18 cellular contexts compared by ENCODE assay signal in genomic region chr16:79629003-79629402, GRCh38. TPM values are rescaled to one million over a fixed set of nuclear protein-coding genes. Genes with fewer than 3 reads are reported as not detected.
DNase-seq lines count a peak whose midpoint lies in the region; ATAC-seq and TF ChIP-seq lines count a peak whose summit lies in the region.
"Had no signal": no experiment of that assay in that cellular context is flagged by ENCODE, and none has a peak within 500 bp of the region (broad histone marks: within the 10 kb centered on the region; RNA-seq: fewer than 3 reads in every experiment).

No MANE protein-coding gene starts in this region.

- H3K9me3 Mint-ChIP-seq in activated CD4-positive, alpha-beta T cell treated with anti-CD3 and anti-CD28 coated beads, Interleukin-2, amount 10 ng/mL, durations not matched to agents 7 days and 5 days = peaks cover 2% of the 10 kb centered on the region
- peaks cover 12% of the 10 kb centered on the region for H3K9me3 Mint-ChIP-seq in activated T-helper 2 cell treated with anti-CD3 and anti-CD28 coated beads, Interferon-gamma antibody, Interleukin-2, Interleukin-4, amounts not matched to agents 10 μg/mL and 5 μg/mL and 100 μg/mL, durations not matched to agents 14 hours and 24 hours and 36 hours
- no peaks in the 10 kb centered on the region for H3K9me3 Mint-ChIP-seq in natural killer cell treated with Interleukin-12 subunit alpha and Interleukin-12 subunit beta and Interleukin-15 and Interleukin-18, amount 100 ng/mL, for 72 hours

- peaks cover 22% of the 10 kb centered on the region for H3K4me1 ChIP-seq in Loucy (ENCODE audit: insufficient read depth, low read length, poor library complexity, severe bottlenecking)
- H3K4me1 ChIP-seq: BE2C, Peyer's patch, prostate gland, upper lobe of left lung had no signal

- no peaks in the 10 kb centered on the region for H3K36me3 ChIP-seq in Loucy (ENCODE audit: insufficient read depth, low read length)
- H3K36me3 ChIP-seq: BE2C, Peyer's patch, prostate gland, SJCRH30, upper lobe of left lung had no signal

- H3K9me3 ChIP-seq in Loucy (ENCODE audit: insufficient read depth, low read depth, low read length) = no peaks in the 10 kb centered on the region
- H3K9me3 ChIP-seq: BE2C, Peyer's patch, prostate gland, SJCRH30, upper lobe of left lung had no signal

- peak overlapping the region; percentile 66 for H3K4me2 ChIP-seq in Loucy (ENCODE audit: low read depth, low read length, poor library complexity, severe bottlenecking)

- peaks cover 2% of the 10 kb centered on the region; the same call in 1 of the 2 replicates for H3F3A ChIP-seq in Loucy (ENCODE audit: low read depth)

- no peaks in the 10 kb centered on the region for H3K27me3 ChIP-seq in Loucy (ENCODE audit: insufficient read depth, low read length, poor library complexity, severe bottlenecking)
- H3K27me3 ChIP-seq: BE2C, Peyer's patch, SJCRH30, upper lobe of left lung had no signal

- DNase-seq in activated CD4-positive, alpha-beta T cell treated with anti-CD3 and anti-CD28 coated beads, Interleukin-2, amount 10 ng/mL, durations not matched to agents 7 days and 5 days = no peak
- no peak for DNase-seq in activated CD4-positive, alpha-beta T cell treated with anti-CD3 and anti-CD28 coated beads, Interleukin-2, amount 50 U/mL, for 48 hours
- DNase-seq in activated T-helper 2 cell treated with anti-CD3 and anti-CD28 coated beads, Interferon-gamma antibody, Interleukin-2, Interleukin-4, amounts not matched to agents 10 μg/mL and 5 μg/mL and 100 μg/mL, durations not matched to agents 14 hours and 24 hours and 36 hours (ENCODE audit: low spot score) = no peak
- DNase-seq in natural killer cell treated with Interleukin-12 subunit alpha and Interleukin-12 subunit beta and Interleukin-15 and Interleukin-18, amount 100 ng/mL, for 72 hours (ENCODE audit: low spot score) = no peak
- no peak for DNase-seq in cerebellar nuclear complex (lab: John Stamatoyannopoulos, UW)
- DNase-seq in NK-92 (lab: John Stamatoyannopoulos, UW; ENCODE audit: unreplicated experiment) = no peak
- DNase-seq: activated CD4-positive, alpha-beta T cell treated with anti-CD3 and anti-CD28 coated beads, Interleukin-2, amount 50 U/mL, for 1 hour; activated naive CD4-positive, alpha-beta T cell treated with anti-CD3 and anti-CD28 coated beads, Interleukin-2, amount 50 U/mL, for 16 hours; BE2C; COR-L47; DND-41; NCI-H524 treated with DMSO at 0.1 percent for 48 hours; Peyer's patch; upper lobe of left lung had no signal

- no peak overlapping the region for H3K9ac ChIP-seq in Loucy (ENCODE audit: low read depth, low read length, poor library complexity, severe bottlenecking)

- H3K4me1 Mint-ChIP-seq in activated CD4-positive, alpha-beta T cell treated with anti-CD3 and anti-CD28 coated beads, Interleukin-2, amount 10 ng/mL, durations not matched to agents 7 days and 5 days = peaks cover 41% of the 10 kb centered on the region
- H3K4me1 Mint-ChIP-seq in activated T-helper 2 cell treated with anti-CD3 and anti-CD28 coated beads, Interferon-gamma antibody, Interleukin-2, Interleukin-4, amounts not matched to agents 10 μg/mL and 5 μg/mL and 100 μg/mL, durations not matched to agents 14 hours and 24 hours and 36 hours (ENCODE audit: low read depth) = peaks cover 56% of the 10 kb centered on the region
- peaks cover 39 to 71% of the 10 kb centered on the region in 2 donors for H3K4me1 Mint-ChIP-seq in natural killer cell treated with Interleukin-12 subunit alpha and Interleukin-12 subunit beta and Interleukin-15 and Interleukin-18, amount 100 ng/mL, for 72 hours (ENCODE audit: low read depth in 2 of 2)

- no peak overlapping the region for H3K4me3 ChIP-seq in Loucy (ENCODE audit: low read length, poor library complexity, severe bottlenecking)
- H3K4me3 ChIP-seq: Peyer's patch, prostate gland, SJCRH30, upper lobe of left lung had no signal

- H3K9me2 ChIP-seq in Loucy (replicated peaks; ENCODE audit: low read depth, low read length) = no peaks in the 10 kb centered on the region

- H3K27ac Mint-ChIP-seq in activated CD4-positive, alpha-beta T cell treated with anti-CD3 and anti-CD28 coated beads, Interleukin-2, amount 10 ng/mL, durations not matched to agents 7 days and 5 days = peak overlapping the region; percentile 28
- peak overlapping the region; percentile 86 for H3K27ac Mint-ChIP-seq in activated T-helper 2 cell treated with anti-CD3 and anti-CD28 coated beads, Interferon-gamma antibody, Interleukin-2, Interleukin-4, amounts not matched to agents 10 μg/mL and 5 μg/mL and 100 μg/mL, durations not matched to agents 14 hours and 24 hours and 36 hours
- H3K27ac Mint-ChIP-seq in natural killer cell treated with Interleukin-12 subunit alpha and Interleukin-12 subunit beta and Interleukin-15 and Interleukin-18, amount 100 ng/mL, for 72 hours = peak overlapping the region; percentile 77 to 85

- TF ChIP-seq CTCF in Loucy (conservative IDR thresholded peaks at IDR 0.05; ENCODE audit: low read length) = no peak

- CTCF ChIA-PET in activated CD4-positive, alpha-beta T cell treated with anti-CD3 and anti-CD28 coated beads, Interleukin-2, amount 10 ng/mL, durations not matched to agents 7 days and 5 days (lab: Charles Lee) = interaction anchor here (1.0 to 2.4 kb wide), 4 partner anchors 9 to 212 kb away, joined by 3 to 10 read pairs (median 4); no protein-coding TSS in a partner anchor

- H4K20me1 ChIP-seq in Loucy (ENCODE audit: insufficient read depth, low read length, poor library complexity, severe bottlenecking) = no peaks in the 10 kb centered on the region

- no peaks in the 10 kb centered on the region for H3K36me3 Mint-ChIP-seq in activated CD4-positive, alpha-beta T cell treated with anti-CD3 and anti-CD28 coated beads, Interleukin-2, amount 10 ng/mL, durations not matched to agents 7 days and 5 days (ENCODE audit: low read depth)
- H3K36me3 Mint-ChIP-seq in activated T-helper 2 cell treated with anti-CD3 and anti-CD28 coated beads, Interferon-gamma antibody, Interleukin-2, Interleukin-4, amounts not matched to agents 10 μg/mL and 5 μg/mL and 100 μg/mL, durations not matched to agents 14 hours and 24 hours and 36 hours (ENCODE audit: low read depth) = peaks cover 2% of the 10 kb centered on the region
- H3K36me3 Mint-ChIP-seq in natural killer cell treated with Interleukin-12 subunit alpha and Interleukin-12 subunit beta and Interleukin-15 and Interleukin-18, amount 100 ng/mL, for 72 hours = peaks cover 6% of the 10 kb centered on the region

- intact Hi-C loops in activated T-helper 2 cell treated with anti-CD3 and anti-CD28 coated beads, Interferon-gamma antibody, Interleukin-2, Interleukin-4, amounts not matched to agents 10 μg/mL and 5 μg/mL and 100 μg/mL, durations not matched to agents 14 hours and 24 hours and 36 hours (cut with micrococcal nuclease) = loop anchor here (2.0 to 5.0 kb wide), 6 partner anchors 48 to 953 kb away; no protein-coding TSS in a partner anchor

- no peak overlapping the region for H2AFZ ChIP-seq in Loucy (ENCODE audit: low read length)

- ATAC-seq in natural killer cell treated with Interleukin-12 subunit alpha and Interleukin-12 subunit beta and Interleukin-15 and Interleukin-18, amount 100 ng/mL, for 72 hours = no peak
- ATAC-seq in GM19455 (IDR thresholded peaks at IDR 0.05; ENCODE audit: unreplicated experiment) = no peak

- peaks cover 10% of the 10 kb centered on the region for H3K27me3 Mint-ChIP-seq in activated CD4-positive, alpha-beta T cell treated with anti-CD3 and anti-CD28 coated beads, Interleukin-2, amount 10 ng/mL, durations not matched to agents 7 days and 5 days
- H3K27me3 Mint-ChIP-seq in activated T-helper 2 cell treated with anti-CD3 and anti-CD28 coated beads, Interferon-gamma antibody, Interleukin-2, Interleukin-4, amounts not matched to agents 10 μg/mL and 5 μg/mL and 100 μg/mL, durations not matched to agents 14 hours and 24 hours and 36 hours (ENCODE audit: low read depth) = peaks cover 9% of the 10 kb centered on the region
- peaks cover 11 to 19% of the 10 kb centered on the region in 2 donors for H3K27me3 Mint-ChIP-seq in natural killer cell treated with Interleukin-12 subunit alpha and Interleukin-12 subunit beta and Interleukin-15 and Interleukin-18, amount 100 ng/mL, for 72 hours

- no peaks in the 10 kb centered on the region for H3K79me2 ChIP-seq in Loucy (ENCODE audit: insufficient read depth, low read length)

- POLR2A ChIA-PET in activated CD4-positive, alpha-beta T cell treated with anti-CD3 and anti-CD28 coated beads, Interleukin-2, amount 10 ng/mL, durations not matched to agents 7 days and 5 days (lab: Charles Lee) = no interaction called here

- H3K4me3 Mint-ChIP-seq in activated CD4-positive, alpha-beta T cell treated with anti-CD3 and anti-CD28 coated beads, Interleukin-2, amount 10 ng/mL, durations not matched to agents 7 days and 5 days = no peak overlapping the region
- H3K4me3 Mint-ChIP-seq in activated T-helper 2 cell treated with anti-CD3 and anti-CD28 coated beads, Interferon-gamma antibody, Interleukin-2, Interleukin-4, amounts not matched to agents 10 μg/mL and 5 μg/mL and 100 μg/mL, durations not matched to agents 14 hours and 24 hours and 36 hours (ENCODE audit: low read depth) = no peak overlapping the region
- H3K4me3 Mint-ChIP-seq in natural killer cell treated with Interleukin-12 subunit alpha and Interleukin-12 subunit beta and Interleukin-15 and Interleukin-18, amount 100 ng/mL, for 72 hours = peak overlapping the region; percentile 83

RNA-seq across cellular contexts. Expression of gene MAF, which starts 28.5 kb away (rescaled TPM):
- total RNA-seq in activated CD4-positive, alpha-beta T cell treated with anti-CD3 and anti-CD28 coated beads, Interleukin-2, amount 10 ng/mL, durations not matched to agents 7 days and 5 days = 10 to 100 TPM; 34.4 TPM
- 73.6 and 74.2 TPM in 2 replicates for total RNA-seq in activated T-helper 2 cell treated with anti-CD3 and anti-CD28 coated beads, Interferon-gamma antibody, Interleukin-2, Interleukin-4, amounts not matched to agents 10 μg/mL and 5 μg/mL and 100 μg/mL, durations not matched to agents 14 hours and 24 hours and 36 hours
- 10 to 100 TPM in 1 of 2 donors, 1 to 10 TPM in 1; 5.6 to 41.9 TPM for total RNA-seq in natural killer cell treated with Interleukin-12 subunit alpha and Interleukin-12 subunit beta and Interleukin-15 and Interleukin-18, amount 100 ng/mL, for 72 hours

Comparison
In these comparisons a context has a peak if more than half of its experiments do, and no peak if none do; other contexts are left out.
1. H3K27ac Mint-ChIP-seq: peak in every context shown above with its lines; median percentile 86 in activated T-helper 2 cell treated with anti-CD3 and anti-CD28 coated beads, Interferon-gamma antibody, Interleukin-2, Interleukin-4, amounts not matched to agents 10 μg/mL and 5 μg/mL and 100 μg/mL, durations not matched to agents 14 hours and 24 hours and 36 hours; 81 in natural killer cell treated with Interleukin-12 subunit alpha and Interleukin-12 subunit beta and Interleukin-15 and Interleukin-18, amount 100 ng/mL, for 72 hours; 28 in activated CD4-positive, alpha-beta T cell treated with anti-CD3 and anti-CD28 coated beads, Interleukin-2, amount 10 ng/mL, durations not matched to agents 7 days and 5 days.